Comparison of ENCODE assay signal across 14 cellular contexts in the genomic region with DNA sequence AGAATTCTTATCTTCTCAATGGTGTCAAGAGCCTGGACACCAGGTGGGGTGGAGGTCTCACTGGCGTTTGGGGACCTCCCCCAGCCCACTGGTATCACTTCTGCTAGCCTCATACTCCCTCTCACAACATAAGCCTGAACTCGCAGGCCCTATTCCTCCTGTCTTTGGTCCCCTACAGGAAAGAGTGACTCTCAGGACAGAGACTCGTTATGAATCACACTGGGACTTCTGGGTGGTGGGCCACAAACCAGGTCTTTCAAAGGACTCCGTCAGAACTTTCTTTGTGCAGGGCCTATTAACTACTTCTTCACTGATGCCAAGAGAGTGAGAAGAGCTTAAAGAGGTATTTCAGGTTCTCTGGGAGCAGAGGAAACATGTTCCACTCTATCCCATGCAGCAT.
DNase-seq lines count a peak whose midpoint lies in the region; ATAC-seq, FAIRE-seq and TF ChIP-seq lines count a peak whose summit lies in the region.
"Had no signal": no experiment of that assay in that cellular context is flagged by ENCODE, and none has a peak within 500 bp of the region (broad histone marks: within the 10 kb centered on the region; RNA-seq: fewer than 3 reads in every experiment).

No MANE protein-coding gene starts in this region.

- H3K4ac ChIP-seq in H1 (replicated peaks; ENCODE audit: insufficient read length, low read depth, low read length) = no peak overlapping the region

- H3K36me3 ChIP-seq in HCT116 (ENCODE audit: control insufficient read depth in 1 of 2, insufficient read depth in 2 of 2, low read length in 2 of 2) (peaks cover 0 to 13% of the 10 kb centered on the region in 2 experiments; a peak in 1 of 4 replicates), HUES64 (ENCODE audit: insufficient read depth, low read length) (no peaks in the 10 kb centered on the region), H1 (ENCODE audit: control insufficient read depth in 2 of 4, insufficient read depth in 4 of 4, low read length in 3 of 4) (no peaks in the 10 kb centered on the region), spleen (no peaks in the 10 kb centered on the region)
- H3K36me3 ChIP-seq: BE2C had no signal

- H2AFZ ChIP-seq in HCT116 (ENCODE audit: low read depth, low read length, poor library complexity, severe bottlenecking) (no peak overlapping the region), H1 (ENCODE audit: low read length) (no peak overlapping the region)

- peak overlapping the region; percentile 30 for H4K91ac ChIP-seq in H1 (replicated peaks; ENCODE audit: insufficient read length, low read length)

- no peak overlapping the region for H2BK120ac ChIP-seq in H1 (replicated peaks; ENCODE audit: low read depth, low read length)

- 0 out of 2 replicates have a peak, but pooled peaks cover 5% of the 10 kb centered on the region for H3K79me2 ChIP-seq in HCT116 (ENCODE audit: insufficient read depth, low read length)
- no peaks in the 10 kb centered on the region for H3K79me2 ChIP-seq in H1 (ENCODE audit: control insufficient read depth in 1 of 2, insufficient read depth in 2 of 2, low read length in 2 of 2)

- H3K4me3 ChIP-seq in HCT116 (replicated peaks in 1 of 2; ENCODE audit: low read depth in 1 of 2, low read length in 2 of 2) (no peak overlapping the region), HUES64 (ENCODE audit: low read length) (no peak overlapping the region), H1 (ENCODE audit: extremely low read depth in 1 of 4, insufficient read depth in 2 of 4, low read depth in 3 of 4, low read length in 4 of 4) (peak overlapping the region in 1 of 4 experiments; percentile 34; a peak in 1 of 8 replicates), spleen (no peak overlapping the region)
- H3K4me3 ChIP-seq: A549 had no signal

- no peak for TF ChIP-seq RAD21 in HCT116 (IDR thresholded peaks at IDR 0.05; ENCODE audit: low read depth)
- TF ChIP-seq RAD21 in H1 (IDR thresholded peaks at IDR 0.05 in 1 of 2, conservative IDR thresholded peaks at IDR 0.05 in 1 of 2; ENCODE audit: low read depth in 2 of 2, low read length in 2 of 2) = no peak

- H3K4me2 ChIP-seq in HCT116 (ENCODE audit: low read length) = no peak overlapping the region
- peak overlapping the region; percentile 36 to 47 for H3K4me2 ChIP-seq in H1 (ENCODE audit: insufficient read depth in 1 of 2, low read depth in 2 of 2, low read length in 2 of 2)
- H3K4me2 ChIP-seq: A549 had no signal

- no peak overlapping the region for H2BK15ac ChIP-seq in H1 (ENCODE audit: low read length)

- H3K14ac ChIP-seq in H1 (ENCODE audit: insufficient read length) = no peak overlapping the region

- BruUV-seq in HCT116 (replicated peaks; lab: Mats Ljungman, UMichigan) = no TSS peak

- H3K23ac ChIP-seq in H1 (ENCODE audit: insufficient read length) = no peak overlapping the region

- peak overlapping the region; percentile 30; the same call in 1 of the 2 replicates for H2AK5ac ChIP-seq in H1 (ENCODE audit: low read depth, low read length)

- no peak overlapping the region for H3K56ac ChIP-seq in H1 (replicated peaks; ENCODE audit: insufficient read length, low read depth, low read length)

- H3K9me3 ChIP-seq in HCT116 (ENCODE audit: control insufficient read depth in 1 of 2, insufficient read depth in 1 of 2, low read depth in 1 of 2, low read length in 2 of 2) (no peaks in the 10 kb centered on the region), HUES64 (ENCODE audit: insufficient read depth, low read depth, low read length) (no peaks in the 10 kb centered on the region), H1 (ENCODE audit: insufficient read depth in 2 of 2, low read depth in 1 of 2, low read length in 1 of 2) (no peaks in the 10 kb centered on the region), spleen (no peaks in the 10 kb centered on the region)
- H3K9me3 ChIP-seq: A549, BE2C had no signal

- H3K18ac ChIP-seq in H1 (ENCODE audit: extremely low read depth, low read length) = no peak overlapping the region; the same call in 1 of the 2 replicates

- H3K27ac ChIP-seq in HCT116 (ENCODE audit: low read depth, low read length) (no peak overlapping the region), HUES64 (ENCODE audit: low read depth, low read length) (peak overlapping the region; percentile 79; the same call in 1 of the 2 replicates), H1 (ENCODE audit: low read depth, low read length) (no peak overlapping the region; the same call in 1 of the 2 replicates), spleen (no peak overlapping the region)
- H3K27ac ChIP-seq: A549, C4-2B had no signal

- H4K8ac ChIP-seq in H1 (ENCODE audit: extremely low read depth, insufficient read depth, low read length) = no peak overlapping the region

- no peaks in the 10 kb centered on the region for H3K79me1 ChIP-seq in H1 (ENCODE audit: low read depth, low read length)

- H3K4me1 ChIP-seq in HCT116 (ENCODE audit: control insufficient read depth in 1 of 2, insufficient read depth in 2 of 2, low read length in 2 of 2) = peaks cover 8 to 30% of the 10 kb centered on the region in 2 experiments
- H3K4me1 ChIP-seq in HUES64 (ENCODE audit: insufficient read depth, low read length) = peaks cover 57% of the 10 kb centered on the region
- H3K4me1 ChIP-seq in H1 (replicated peaks in 1 of 4; ENCODE audit: control insufficient read depth in 3 of 4, insufficient read depth in 4 of 4, low read length in 3 of 4) = peaks cover 26 to 51% (median 35%) of the 10 kb centered on the region in 4 experiments; a peak in 6 of 7 replicates
- H3K4me1 ChIP-seq in spleen = peaks cover 0 to 5% (median 0%) of the 10 kb centered on the region in 6 donors
- H3K4me1 ChIP-seq: A549, BE2C had no signal

- peak overlapping the region; percentile 57; the same call in 1 of the 2 replicates for H2BK5ac ChIP-seq in H1 (ENCODE audit: low read depth, low read length)

- no peak for TF ChIP-seq POLR2A in HCT116 (IDR thresholded peaks at IDR 0.05; ENCODE audit: borderline replicate concordance, extremely low read depth, insufficient read depth, insufficient read length)
- TF ChIP-seq POLR2A in H1 (IDR thresholded peaks at IDR 0.05; ENCODE audit: control extremely low read depth in 1 of 2, low read depth in 2 of 2, low read length in 2 of 2) = no peak
- TF ChIP-seq POLR2A in spleen (IDR thresholded peaks at IDR 0.05) = no peak

- H2BK12ac ChIP-seq in H1 (ENCODE audit: low read depth, low read length) = peak overlapping the region; percentile 18; the same call in 1 of the 2 replicates

- H3K23me2 ChIP-seq in H1 (ENCODE audit: low read depth, low read length) = no peaks in the 10 kb centered on the region; the same call in 1 of the 2 replicates

- RAD21 ChIA-PET in HCT116 (lab: Charles Lee; ENCODE audit: low non-redundant PET in 1 of 2, low total read pairs in 2 of 2, uncharacterized antibody in 2 of 2, unreplicated experiment in 2 of 2) = no interaction called here

- no peaks in the 10 kb centered on the region for H3K27me3 ChIP-seq in HCT116 (ENCODE audit: insufficient read depth, low read length)
- no peaks in the 10 kb centered on the region for H3K27me3 ChIP-seq in HUES64 (ENCODE audit: insufficient read depth, low read length)
- H3K27me3 ChIP-seq in H1 (replicated peaks in 1 of 4; ENCODE audit: control insufficient read depth in 3 of 4, extremely low read depth in 1 of 4, insufficient read depth in 3 of 4, low read length in 3 of 4) = no peaks in the 10 kb centered on the region
- no peaks in the 10 kb centered on the region for H3K27me3 ChIP-seq in spleen (replicated peaks in 1 of 7)
- H3K27me3 ChIP-seq: BE2C had no signal

- TF ChIP-seq EP300 in H1 (IDR thresholded peaks at IDR 0.05; ENCODE audit: borderline replicate concordance in 1 of 2, low read depth in 2 of 2, low read length in 2 of 2) = no peak

- FAIRE-seq in H1 (lab: Jason Lieb, UNC) = no peak
- FAIRE-seq: A549 had no signal

- POLR2A ChIA-PET in HCT116 (lab: Charles Lee) (no interaction called here), H1 (lab: Charles Lee; ENCODE audit: partially characterized antibody) (interaction anchor here (0.6 to 2.2 kb wide), 8 partner anchors 8 to 168 kb away, joined by 3 to 7 read pairs (median 4); no protein-coding TSS in a partner anchor)

- TF ChIP-seq CTCF in HCT116 (IDR thresholded peaks at IDR 0.05 in 2 of 3, conservative IDR thresholded peaks at IDR 0.05 in 1 of 3; ENCODE audit: borderline replicate concordance in 1 of 3, insufficient read depth in 1 of 3, low read depth in 2 of 3, low read length in 2 of 3) = no peak
- TF ChIP-seq CTCF in H1 (IDR thresholded peaks at IDR 0.05; ENCODE audit: control extremely low read depth in 1 of 3, insufficient read depth in 1 of 3, low read depth in 1 of 3, low read length in 3 of 3) = no peak
- no peak for TF ChIP-seq CTCF in spleen (IDR thresholded peaks at IDR 0.05 in 8 of 11, conservative IDR thresholded peaks at IDR 0.05 in 3 of 11)

- peak overlapping the region; percentile 73; the same call in 1 of the 2 replicates for H2BK20ac ChIP-seq in H1 (ENCODE audit: low read length)

- no peak overlapping the region for H4K5ac ChIP-seq in H1 (ENCODE audit: insufficient read length, low read depth, low read length)

- WGBS in HUES64 = 48% methylated on average over 4 of the region's 4 CpGs
- 50% methylated on average over 4 of the region's 4 CpGs; no CpG with 5 or more reads in 1 of the 2 experiments for WGBS in H1 (ENCODE audit: extremely low coverage in 1 of 2, insufficient coverage in 1 of 2, insufficient read length in 1 of 2, insufficient replicate concordance in 2 of 2, low coverage in 1 of 2, low lambda C conversion rate in 2 of 2, missing lambda C conversion rate in 1 of 2), 2 experiments
- 64 to 76% (median 69%) methylated on average over 4 of the region's 4 CpGs for WGBS in spleen, 5 donors

- H3K9me2 ChIP-seq in HCT116 (ENCODE audit: insufficient read depth) = no peaks in the 10 kb centered on the region

- H4K20me1 ChIP-seq in HCT116 (ENCODE audit: insufficient read depth) (no peaks in the 10 kb centered on the region; the same call in none of the 2 replicates), H1 (replicated peaks in 1 of 2; ENCODE audit: control insufficient read depth in 1 of 2, insufficient read depth in 2 of 2, low read length in 2 of 2) (no peaks in the 10 kb centered on the region)

- CTCF ChIA-PET in HCT116 (lab: Charles Lee) = no interaction called here
- CTCF ChIA-PET in H1 (lab: Charles Lee; ENCODE audit: partially characterized antibody) = interaction anchor here (0.9 to 11.2 kb wide), 5 partner anchors 13 to 138 kb away, joined by 3 to 84 read pairs (median 4); no protein-coding TSS in a partner anchor

- intact Hi-C loops in HCT116 (cut with micrococcal nuclease) = no loop called here
- intact Hi-C loops in spleen (cut with DNase I; ENCODE audit: low total_unique reads) = no loop called here

- no peak for ATAC-seq in HCT116
- ATAC-seq: A549 had no signal

- H3K9ac ChIP-seq in HCT116 (ENCODE audit: low read length) = no peak overlapping the region
- H3K9ac ChIP-seq in HUES64 (ENCODE audit: low read depth, low read length) = no peak overlapping the region
- no peak overlapping the region for H3K9ac ChIP-seq in H1 (replicated peaks in 1 of 4; ENCODE audit: extremely low read depth in 1 of 4, low read depth in 3 of 4, low read length in 3 of 4)

- DNase-seq in HCT116 (ENCODE audit: low read depth, low spot score) = no peak
- DNase-seq in H1 (ENCODE audit: low read depth in 1 of 2, low spot score in 2 of 2) = no peak
- DNase-seq in spleen = peak; percentile 27
- no peak for DNase-seq in stimulated activated CD8-positive, alpha-beta memory T cell treated with anti-CD3 and anti-CD28 coated beads, Interleukin-4, amount 100 ng/mL, for 48 hours
- DNase-seq in DMS53 treated with DMSO at 0.1 percent for 48 hours (lab: John Stamatoyannopoulos, UW; ENCODE audit: unreplicated experiment) = no peak
- no peak for DNase-seq in NCI-H2081 (lab: John Stamatoyannopoulos, UW)
- DNase-seq: BE2C; CD4-positive, alpha-beta memory T cell; GF-D8; IMR-90; KBM-7 had no signal

Comparison
In these comparisons a context has a peak if more than half of its experiments do, and no peak if none do; other contexts are left out.
1. Of the 16 proteins assayed by ChIP-seq in both H1 and HCT116: peak only in H1: none; only in HCT116: FOSL1; in both: none; in neither: 15.